8 cellular contexts compared by ENCODE assay signal in genomic region chr15:80072285-80072684, GRCh38. TPM values are rescaled to one million over a fixed set of nuclear protein-coding genes. Genes with fewer than 3 reads are reported as not detected.
DNase-seq lines count a peak whose midpoint lies in the region; ATAC-seq and TF ChIP-seq lines count a peak whose summit lies in the region.

No MANE protein-coding gene starts in this region.

- H3K27me3 ChIP-seq in CD4-positive, alpha-beta memory T cell (ENCODE audit: insufficient read depth, low read length): no peaks in the 10 kb centered on the region
- H3K27me3 ChIP-seq in neuron (ENCODE audit: insufficient read depth, low read length): no peaks in the 10 kb centered on the region

- H3K9me3 Mint-ChIP-seq in CD4-positive, alpha-beta memory T cell: no peaks in the 10 kb centered on the region
- no peaks in the 10 kb centered on the region for H3K9me3 Mint-ChIP-seq in activated B cell treated with CpG ODN at 0.5 μM for 24 hours

- peaks cover 45% of the 10 kb centered on the region for H3K4me1 ChIP-seq in CD4-positive, alpha-beta memory T cell (ENCODE audit: insufficient read depth, low read length)
- H3K4me1 ChIP-seq in neuron (ENCODE audit: insufficient read depth, low read length): peaks cover 52% of the 10 kb centered on the region

- H3K36me3 Mint-ChIP-seq in CD4-positive, alpha-beta memory T cell: peaks cover 0 to 3% of the 10 kb centered on the region in 2 donors
- H3K36me3 Mint-ChIP-seq in activated B cell treated with CpG ODN at 0.5 μM for 24 hours (ENCODE audit: low read depth): peaks cover 20% of the 10 kb centered on the region

- H3K27ac Mint-ChIP-seq in CD4-positive, alpha-beta memory T cell: peak overlapping the region in 6 of 7 donors; percentile 3 to 79 (median 42)
- H3K27ac Mint-ChIP-seq in activated B cell treated with CpG ODN at 0.5 μM for 24 hours: peak overlapping the region; percentile 53

- H3K27ac ChIP-seq in CD4-positive, alpha-beta memory T cell (ENCODE audit: low read depth, low read length): peak overlapping the region; percentile 21

- no peaks in the 10 kb centered on the region for H3K27me3 Mint-ChIP-seq in CD4-positive, alpha-beta memory T cell
- H3K27me3 Mint-ChIP-seq in activated B cell treated with CpG ODN at 0.5 μM for 24 hours: no peaks in the 10 kb centered on the region

- peak; percentile 81 for ATAC-seq in GM19035 (IDR thresholded peaks at IDR 0.05; ENCODE audit: unreplicated experiment)
- peak; percentile 80 for ATAC-seq in HG03378 (IDR thresholded peaks at IDR 0.05; ENCODE audit: unreplicated experiment)
- peak; percentile 89 for ATAC-seq in activated B cell treated with CpG ODN at 0.5 μM for 24 hours (ENCODE audit: low read depth)

- H3K4me1 Mint-ChIP-seq in CD4-positive, alpha-beta memory T cell: peaks cover 44 to 74% (median 61%) of the 10 kb centered on the region in 4 donors
- H3K4me1 Mint-ChIP-seq in activated B cell treated with CpG ODN at 0.5 μM for 24 hours: peaks cover 79% of the 10 kb centered on the region

- H3K4me3 ChIP-seq in CD4-positive, alpha-beta memory T cell (ENCODE audit: low read length in 2 of 2): no peak overlapping the region
- H3K4me3 ChIP-seq in neuron (ENCODE audit: low read length): peak overlapping the region; percentile 96

- intact Hi-C loops in CD4-positive, alpha-beta memory T cell (cut with micrococcal nuclease): loop anchor here (1.0 to 5.0 kb wide), 2 partner anchors 12 to 175 kb away; partner anchors contain the start of gene MTHFS
- intact Hi-C loops in activated B cell treated with CpG ODN at 0.5 μM for 24 hours (cut with micrococcal nuclease): loop anchor here (1.0 kb wide), 1 partner anchor 13 kb away; the partner anchor contains the start of gene ZFAND6

- H2AFZ ChIP-seq in neuron (ENCODE audit: low read depth, low read length): no peak overlapping the region

- DNase-seq in CD4-positive, alpha-beta memory T cell: peak; percentile 59 to 71 (median 65)
- DNase-seq in NCI-H2227 treated with DMSO at 0.1 percent for 48 hours (lab: John Stamatoyannopoulos, UW): peak; percentile 86
- DNase-seq in activated B cell treated with CpG ODN at 0.5 μM for 24 hours: no peak
- peak; percentile 83 for DNase-seq in foreskin melanocyte
- DNase-seq in COLO829 (ENCODE audit: low spot score): no peak

- H3K9me3 ChIP-seq in CD4-positive, alpha-beta memory T cell (ENCODE audit: control insufficient read depth in 1 of 2, low read length in 2 of 2): no peaks in the 10 kb centered on the region
- H3K9me3 ChIP-seq in neuron (ENCODE audit: low read length): no peaks in the 10 kb centered on the region

- peak overlapping the region; percentile 51 to 87 (median 84) for H3K4me3 Mint-ChIP-seq in CD4-positive, alpha-beta memory T cell
- peak overlapping the region; percentile 69 for H3K4me3 Mint-ChIP-seq in activated B cell treated with CpG ODN at 0.5 μM for 24 hours

- CTCF ChIA-PET in CD4-positive, alpha-beta memory T cell (lab: Charles Lee; ENCODE audit: partially characterized antibody): interaction anchor here (2.8 kb wide), 1 partner anchor 13 kb away, joined by 13 read pairs; the partner anchor contains the start of gene ZFAND6
- CTCF ChIA-PET in activated B cell treated with CpG ODN at 0.5 μM for 24 hours (lab: Charles Lee): no interaction called here

- no peak for TF ChIP-seq CTCF in activated B cell treated with CpG ODN at 0.5 μM for 24 hours (IDR thresholded peaks at IDR 0.05)

- POLR2A ChIA-PET in CD4-positive, alpha-beta memory T cell (lab: Charles Lee; ENCODE audit: partially characterized antibody): interaction anchor here (0.8 to 4.2 kb wide), 5 partner anchors 9 to 149 kb away, joined by 3 to 32 read pairs (median 3); partner anchors contain the start of gene ZFAND6
- POLR2A ChIA-PET in activated B cell treated with CpG ODN at 0.5 μM for 24 hours (lab: Charles Lee): interaction anchor here (0.8 to 2.9 kb wide), 8 partner anchors 9 to 93 kb away, joined by 3 to 19 read pairs (median 4); partner anchors contain the start of gene ZFAND6

- H3K36me3 ChIP-seq in CD4-positive, alpha-beta memory T cell (ENCODE audit: insufficient read depth, low read length): no peaks in the 10 kb centered on the region
- H3K36me3 ChIP-seq in neuron (ENCODE audit: insufficient read depth, low read length): no peaks in the 10 kb centered on the region

RNA-seq across cellular contexts. Expression of gene ZFAND6, which starts 12.8 kb away (rescaled TPM):
- 10 to 100 TPM; 58.3 to 60.9 TPM for total RNA-seq in CD4-positive, alpha-beta memory T cell
- polyA plus RNA-seq in CD4-positive, alpha-beta memory T cell: 100 to 1,000 TPM; 104 to 139 TPM
- 95.5 and 101 TPM in 2 replicates for total RNA-seq in activated B cell treated with CpG ODN at 0.5 μM for 24 hours

Comparison
In these comparisons a context has a peak if more than half of its experiments do, and no peak if none do; other contexts are left out.
1. DNase-seq: peak in CD4-positive, alpha-beta memory T cell (5 of 5), NCI-H2227 treated with DMSO at 0.1 percent for 48 hours (single experiment) and foreskin melanocyte (single experiment); none in activated B cell treated with CpG ODN at 0.5 μM for 24 hours (single experiment) and COLO829 (single experiment).
2. Peak in every context shown above with its lines, with median percentiles within 50 percentile points of each other: ATAC-seq.